ENCODE assay signal across 29 cellular contexts in the genomic region with DNA sequence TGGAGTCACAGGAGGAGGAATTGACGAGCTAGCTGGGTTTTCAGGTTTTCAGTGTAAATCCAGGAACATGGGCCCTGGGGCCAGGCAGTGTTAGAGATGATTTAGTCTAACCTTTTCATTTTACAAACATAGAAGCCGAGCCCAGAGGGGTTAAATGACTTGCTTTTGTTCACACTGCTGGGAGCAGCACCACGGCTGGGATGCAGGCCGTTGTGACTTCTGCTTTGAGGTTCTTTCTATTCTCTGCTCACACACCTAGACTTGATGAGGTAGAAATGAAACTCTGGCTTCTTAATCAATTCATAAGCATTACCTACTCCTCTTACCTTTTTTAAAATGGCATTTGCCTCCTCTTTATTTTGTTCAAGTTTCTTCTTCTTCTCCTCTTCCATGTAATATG. TPM values are rescaled to one million over a fixed set of nuclear protein-coding genes. Genes with fewer than 3 reads are reported as not detected.
"Had no signal": no experiment of that assay in that cellular context is flagged by ENCODE, and none has a peak within 500 bp of the region (broad histone marks: within the 10 kb centered on the region; RNA-seq: fewer than 3 reads in every experiment).

No MANE protein-coding gene starts in this region.

- H3K9me3 Mint-ChIP-seq: immature natural killer cell; naive thymus-derived CD8-positive, alpha-beta T cell; neural crest cell; stimulated activated naive CD8-positive, alpha-beta T cell treated with anti-CD3 and anti-CD28 coated beads, Interleukin-15, Interleukin-2, amounts not matched to agents 100 ng/mL and 50 ng/mL, for 24 hours had no signal

- H3K36me3 Mint-ChIP-seq: immature natural killer cell; naive thymus-derived CD8-positive, alpha-beta T cell had no signal

- H3K4me3 ChIP-seq: left lung, lower lobe of right lung, right atrium auricular region, right lobe of liver, smooth muscle cell, suprapubic skin, thoracic aorta, tibial artery, upper lobe of right lung had no signal

- H3K36me3 ChIP-seq: left lung, lower lobe of right lung, right atrium auricular region, right lobe of liver, suprapubic skin, thoracic aorta, tibial artery, upper lobe of right lung had no signal

- H3K4me3 Mint-ChIP-seq: immature natural killer cell; naive thymus-derived CD8-positive, alpha-beta T cell; nephron; neural crest cell; stimulated activated naive CD8-positive, alpha-beta T cell treated with anti-CD3 and anti-CD28 coated beads, Interleukin-15, Interleukin-2, amounts not matched to agents 100 ng/mL and 50 ng/mL, for 24 hours had no signal

- H3K27me3 ChIP-seq: left lung, right atrium auricular region, right lobe of liver, suprapubic skin, tibial artery, upper lobe of right lung had no signal

- ATAC-seq: left colon; left lung; lower lobe of right lung; naive thymus-derived CD8-positive, alpha-beta T cell; right lobe of liver; upper lobe of right lung had no signal

- FAIRE-seq: islet of Langerhans, kidney, urothelium cell line had no signal

- H3K27ac Mint-ChIP-seq: immature natural killer cell; naive thymus-derived CD8-positive, alpha-beta T cell; nephron; progenitor cell of endocrine pancreas; stimulated activated naive CD8-positive, alpha-beta T cell treated with anti-CD3 and anti-CD28 coated beads, Interleukin-15, Interleukin-2, amounts not matched to agents 100 ng/mL and 50 ng/mL, for 24 hours had no signal

- H3K4me1 Mint-ChIP-seq: immature natural killer cell; naive thymus-derived CD8-positive, alpha-beta T cell; nephron; neural crest cell had no signal

- DNase-seq: hypothalamus; immature natural killer cell; kidney; left colon; left lung; lower lobe of right lung; mammary epithelial cell; mesenchymal stem cell; naive thymus-derived CD8-positive, alpha-beta T cell; nucleus accumbens; right lobe of liver; stimulated activated CD4-positive, alpha-beta T cell treated with anti-CD3 and anti-CD28 coated beads, Interleukin-1b, Interleukin-23, amount 100 ng/mL, for 48 hours; stimulated activated CD4-positive, alpha-beta T cell treated with anti-CD3 and anti-CD28 coated beads, Interleukin-2, amount 100 ng/mL, for 48 hours; stimulated activated CD4-positive, alpha-beta T cell treated with anti-CD3 and anti-CD28 coated beads, Interleukin-4, amount 100 ng/mL, for 4 hours; stimulated activated CD8-positive, alpha-beta memory T cell treated with anti-CD3 and anti-CD28 coated beads, Interleukin-4, amount 100 ng/mL, for 48 hours; stimulated activated naive CD4-positive, alpha-beta T cell; tibial artery; trophoblast cell; upper lobe of right lung had no signal

- H3K4me1 ChIP-seq: left lung, lower lobe of right lung, right atrium auricular region, right lobe of liver, suprapubic skin, tibial artery, upper lobe of right lung had no signal

- H3K27ac ChIP-seq: left lung, lower lobe of right lung, right atrium auricular region, right lobe of liver, suprapubic skin, thoracic aorta, tibial artery, upper lobe of right lung had no signal

- H3K9me3 ChIP-seq: left lung, lower lobe of right lung, right atrium auricular region, right lobe of liver, suprapubic skin, thoracic aorta, tibial artery, upper lobe of right lung had no signal

RNA-seq across cellular contexts. Expression of a gene that starts 36.4 kb away (rescaled TPM):
- polyA plus RNA-seq: naive thymus-derived CD8-positive, alpha-beta T cell had no signal
